ENCODE assay signal across 9 cellular contexts in genomic region chr2:239264838-239265651, GRCh38.
A peak's percentile ranks its signal among the peaks of the same experiment; 100 is the strongest.
DNase-seq lines count a peak whose midpoint lies in the region; ATAC-seq, FAIRE-seq and TF ChIP-seq lines count a peak whose summit lies in the region.
"Had no signal": no experiment of that assay in that cellular context is flagged by ENCODE, and none has a peak within 500 bp of the region (broad histone marks: within the 10 kb centered on the region; RNA-seq: fewer than 3 reads in every experiment).

No MANE protein-coding gene starts in this region.

- H3K4me1 ChIP-seq in KMS-11 (ENCODE audit: low read depth, poor library complexity, severe bottlenecking): peaks cover 62% of the 10 kb centered on the region
- peaks cover 0 to 1% of the 10 kb centered on the region in 2 donors for H3K4me1 ChIP-seq in aorta (ENCODE audit: control insufficient read depth in 1 of 2, insufficient read depth in 2 of 2, low read length in 2 of 2)

- peaks cover 2% of the 10 kb centered on the region for H3K27me3 Mint-ChIP-seq in activated CD4-positive, alpha-beta T cell treated with anti-CD3 and anti-CD28 coated beads, Interleukin-2, amount 10 ng/mL, durations not matched to agents 7 days and 5 days
- no peaks in the 10 kb centered on the region for H3K27me3 Mint-ChIP-seq in nephron (ENCODE audit: low read depth)

- H3K79me2 ChIP-seq in KMS-11 (ENCODE audit: insufficient read depth, low read depth): peaks cover 29% of the 10 kb centered on the region; the same call in 1 of the 2 replicates

- peak overlapping the region; percentile 85 for H3K4me3 Mint-ChIP-seq in activated CD4-positive, alpha-beta T cell treated with anti-CD3 and anti-CD28 coated beads, Interleukin-2, amount 10 ng/mL, durations not matched to agents 7 days and 5 days
- peak overlapping the region in 1 of 3 experiments; percentile 34 for H3K4me3 Mint-ChIP-seq in nephron

- H3K9ac ChIP-seq in KMS-11: no peak overlapping the region

- H3K4me2 ChIP-seq in KMS-11: peak overlapping the region; percentile 50

- no peak overlapping the region for H3K4me3 ChIP-seq in KMS-11 (IDR thresholded peaks at IDR 0.05; ENCODE audit: insufficient read depth, low read depth, low read length)
- no peak overlapping the region for H3K4me3 ChIP-seq in aorta (ENCODE audit: low read length in 2 of 2)
- H3K4me3 ChIP-seq: ovary had no signal

- TF ChIP-seq CTCF in KMS-11 (conservative IDR thresholded peaks at IDR 0.05; ENCODE audit: low read depth, low read length): no peak
- no peak for TF ChIP-seq CTCF in nephron (IDR thresholded peaks at IDR 0.05; ENCODE audit: unreplicated experiment in 3 of 3)

- H4K20me1 ChIP-seq in KMS-11 (ENCODE audit: insufficient read depth): no peaks in the 10 kb centered on the region; the same call in 1 of the 2 replicates

- peak; percentile 74 for FAIRE-seq in endometrium (lab: Jason Lieb, UNC)

- H3K27ac ChIP-seq in KMS-11 (peak overlapping the region; percentile 18; the same call in 1 of the 2 replicates), aorta (ENCODE audit: low read depth in 1 of 2, low read length in 2 of 2) (peak overlapping the region in 1 of 2 donors; percentile 9)

- no peak overlapping the region for H2AFZ ChIP-seq in KMS-11 (ENCODE audit: low read depth)

- H3K9me3 ChIP-seq in aorta (ENCODE audit: control insufficient read depth, low read length): no peaks in the 10 kb centered on the region
- H3K9me3 ChIP-seq: ovary had no signal

- WGBS in aorta, 2 donors: 57 to 58% methylated on average over 11 of the region's 11 CpGs

- DNase-seq in EH (ENCODE audit: low read depth) (peak; percentile 88), aorta (peak; percentile 66 to 75), HEK293T (ENCODE audit: extremely low spot score) (no peak)
- DNase-seq in activated CD4-positive, alpha-beta T cell treated with anti-CD3 and anti-CD28 coated beads, Interleukin-2, amount 10 ng/mL, durations not matched to agents 7 days and 5 days: peak; percentile 84

- no peaks in the 10 kb centered on the region for H3K36me3 ChIP-seq in KMS-11 (ENCODE audit: insufficient read depth)
- H3K36me3 ChIP-seq in aorta (ENCODE audit: control insufficient read depth in 1 of 2, insufficient read depth in 2 of 2, low read length in 1 of 2): no peaks in the 10 kb centered on the region
- H3K36me3 ChIP-seq: ovary had no signal

- H3K27ac Mint-ChIP-seq in activated CD4-positive, alpha-beta T cell treated with anti-CD3 and anti-CD28 coated beads, Interleukin-2, amount 10 ng/mL, durations not matched to agents 7 days and 5 days: peak overlapping the region; percentile 96
- peak overlapping the region; percentile 65 to 89 (median 75) for H3K27ac Mint-ChIP-seq in nephron

- H3K27me3 ChIP-seq in KMS-11 (ENCODE audit: insufficient read depth, low read depth): no peaks in the 10 kb centered on the region
- no peaks in the 10 kb centered on the region for H3K27me3 ChIP-seq in aorta (ENCODE audit: control insufficient read depth in 1 of 2, insufficient read depth in 2 of 2, low read length in 1 of 2)
- H3K27me3 ChIP-seq: ovary had no signal

- H3K36me3 Mint-ChIP-seq in activated CD4-positive, alpha-beta T cell treated with anti-CD3 and anti-CD28 coated beads, Interleukin-2, amount 10 ng/mL, durations not matched to agents 7 days and 5 days (ENCODE audit: low read depth): peaks cover 14% of the 10 kb centered on the region
- no peaks in the 10 kb centered on the region for H3K36me3 Mint-ChIP-seq in nephron (ENCODE audit: low read depth)

- ATAC-seq in aorta (ENCODE audit: low FRiP score) (peak; percentile 69), HG03342 (IDR thresholded peaks at IDR 0.05; ENCODE audit: unreplicated experiment) (no peak)

- peaks cover 93% of the 10 kb centered on the region for H3K4me1 Mint-ChIP-seq in activated CD4-positive, alpha-beta T cell treated with anti-CD3 and anti-CD28 coated beads, Interleukin-2, amount 10 ng/mL, durations not matched to agents 7 days and 5 days
- peaks cover 75% of the 10 kb centered on the region for H3K4me1 Mint-ChIP-seq in nephron

- H3K9me3 Mint-ChIP-seq in activated CD4-positive, alpha-beta T cell treated with anti-CD3 and anti-CD28 coated beads, Interleukin-2, amount 10 ng/mL, durations not matched to agents 7 days and 5 days: no peaks in the 10 kb centered on the region
- H3K9me3 Mint-ChIP-seq in nephron: no peaks in the 10 kb centered on the region

- POLR2A ChIA-PET in activated CD4-positive, alpha-beta T cell treated with anti-CD3 and anti-CD28 coated beads, Interleukin-2, amount 10 ng/mL, durations not matched to agents 7 days and 5 days (lab: Charles Lee): no interaction called here
- POLR2A ChIA-PET in HEK293T (lab: Yijun Ruan, JAX): no interaction called here

- intact Hi-C loops in aorta (cut with DNase I): loop anchor here in 1 of 2 donors (5.0 kb wide), 1 partner anchor 38 kb away; no protein-coding TSS in a partner anchor

- CTCF ChIA-PET in activated CD4-positive, alpha-beta T cell treated with anti-CD3 and anti-CD28 coated beads, Interleukin-2, amount 10 ng/mL, durations not matched to agents 7 days and 5 days (lab: Charles Lee): interaction anchor here (2.6 kb wide), 1 partner anchor 11 kb away, joined by 15 read pairs; no protein-coding TSS in a partner anchor
- CTCF ChIA-PET in HEK293T (lab: Yijun Ruan, JAX): no interaction called here

TF ChIP-seq in HEK293T, 16 proteins besides CTCF, POLR2A, EP300 and RAD21:
- no peak for TF ChIP-seq PKNOX1 (IDR thresholded peaks at IDR 0.05)
- no peak for TF ChIP-seq ZNF384 (IDR thresholded peaks at IDR 0.05)
- no peak for TF ChIP-seq TARDBP (IDR thresholded peaks at IDR 0.05)
